ENCODE assay signal across 8 cellular contexts in the genomic region with DNA sequence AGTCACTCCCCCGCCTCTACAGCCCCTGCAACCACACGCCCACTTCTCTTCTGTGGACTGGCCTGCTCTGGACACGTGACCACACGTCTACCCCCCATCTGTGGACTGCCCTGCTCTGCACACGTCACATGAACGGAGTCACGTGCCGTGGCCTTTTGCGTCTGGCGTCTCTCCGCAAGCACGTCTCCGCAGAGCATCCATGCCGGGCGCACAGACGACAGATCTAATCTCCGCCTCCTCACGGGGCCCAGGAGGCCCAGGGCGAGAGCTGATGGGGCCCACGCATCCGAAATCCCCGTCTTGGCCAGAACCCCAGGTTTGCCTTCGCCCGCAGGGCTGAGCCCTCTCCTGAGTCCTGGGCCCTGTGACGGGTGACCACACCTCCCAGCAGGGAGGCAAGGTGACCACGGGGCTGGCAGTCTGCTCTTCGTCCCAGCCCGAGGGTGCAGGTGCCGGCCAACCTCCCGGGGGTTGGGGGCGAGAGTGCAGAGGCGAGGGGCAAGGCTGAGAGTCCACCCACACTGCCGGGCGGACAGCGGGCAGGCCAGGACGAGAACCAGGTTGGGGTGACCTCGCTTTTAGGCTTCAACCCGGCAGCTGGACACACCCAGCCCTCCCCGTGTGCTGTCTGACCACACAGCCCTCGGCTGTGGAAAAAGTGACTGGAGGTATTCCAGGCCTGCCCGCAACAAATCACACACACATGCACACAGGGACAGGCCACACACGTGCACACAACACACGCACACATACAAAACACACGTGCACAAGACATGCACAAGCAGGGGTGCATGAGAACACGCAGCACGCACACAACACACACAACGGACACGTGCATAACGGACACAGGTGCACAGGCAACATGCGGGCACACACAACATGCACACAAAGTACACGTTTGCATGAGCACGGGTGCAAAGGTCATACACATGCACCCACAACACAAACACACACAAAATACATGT. TPM values are rescaled to one million over a fixed set of nuclear protein-coding genes. Genes with fewer than 3 reads are reported as not detected.
DNase-seq lines count a peak whose midpoint lies in the region; ATAC-seq lines count a peak whose summit lies in the region.

No MANE protein-coding gene starts in this region.

- H3K36me3 Mint-ChIP-seq in activated T-helper 17 cell treated with anti-CD3 and anti-CD28 coated beads, Interleukin-2, amount 50 U/mL, for 72 hours (ENCODE audit: low read depth), result peaks cover 5% of the 10 kb centered on the region
- H3K36me3 Mint-ChIP-seq in immature natural killer cell, result peaks cover 0 to 7% (median 0%) of the 10 kb centered on the region in 3 donors

- H3K9me3 Mint-ChIP-seq in activated T-helper 17 cell treated with anti-CD3 and anti-CD28 coated beads, Interleukin-2, amount 50 U/mL, for 72 hours, result no peaks in the 10 kb centered on the region
- H3K9me3 Mint-ChIP-seq in immature natural killer cell, result peaks cover 0 to 1% (median 0%) of the 10 kb centered on the region in 6 donors

- H3K27ac ChIP-seq in stomach smooth muscle (ENCODE audit: low read length), result peak overlapping the region; percentile 58

- peaks cover 57% of the 10 kb centered on the region for H3K4me1 ChIP-seq in stomach smooth muscle (ENCODE audit: control insufficient read depth, insufficient read depth, low read length)

- no peaks in the 10 kb centered on the region for H3K27me3 ChIP-seq in stomach smooth muscle (ENCODE audit: control insufficient read depth in 1 of 2, insufficient read depth in 2 of 2, low read length in 2 of 2)

- peaks cover 13% of the 10 kb centered on the region for H3K4me1 Mint-ChIP-seq in activated T-helper 17 cell treated with anti-CD3 and anti-CD28 coated beads, Interleukin-2, amount 50 U/mL, for 72 hours
- H3K4me1 Mint-ChIP-seq in immature natural killer cell, result peaks cover 35 to 43% of the 10 kb centered on the region in 2 donors

- H3K4me3 ChIP-seq in stomach smooth muscle (ENCODE audit: low read length in 2 of 2), result peak overlapping the region; percentile 58 to 64

- ATAC-seq in activated T-helper 17 cell treated with anti-CD3 and anti-CD28 coated beads, Interleukin-2, amount 50 U/mL, for 72 hours (replicated peaks), result no peak
- ATAC-seq in GM18907 (IDR thresholded peaks at IDR 0.05; ENCODE audit: unreplicated experiment), result no peak

- H3K27me3 Mint-ChIP-seq in activated T-helper 17 cell treated with anti-CD3 and anti-CD28 coated beads, Interleukin-2, amount 50 U/mL, for 72 hours, result no peaks in the 10 kb centered on the region
- peaks cover 6 to 7% (median 7%) of the 10 kb centered on the region in 3 donors for H3K27me3 Mint-ChIP-seq in immature natural killer cell (ENCODE audit: low read depth in 3 of 3)

- no peak overlapping the region for H3K27ac Mint-ChIP-seq in activated T-helper 17 cell treated with anti-CD3 and anti-CD28 coated beads, Interleukin-2, amount 50 U/mL, for 72 hours
- H3K27ac Mint-ChIP-seq in immature natural killer cell, result peak overlapping the region in 4 of 6 donors; percentile 12 to 56 (median 42)

- H3K9ac ChIP-seq in stomach smooth muscle (ENCODE audit: low read length in 2 of 2), result peak overlapping the region in 1 of 2 donors; percentile 50

- peak overlapping the region; percentile 13 for H3K4me3 Mint-ChIP-seq in activated T-helper 17 cell treated with anti-CD3 and anti-CD28 coated beads, Interleukin-2, amount 50 U/mL, for 72 hours
- H3K4me3 Mint-ChIP-seq in immature natural killer cell, result peak overlapping the region; percentile 48 to 70 (median 59)

- H3K36me3 ChIP-seq in stomach smooth muscle (ENCODE audit: control insufficient read depth in 2 of 2, insufficient read depth in 2 of 2, low read length in 2 of 2), result no peaks in the 10 kb centered on the region

- DNase-seq in HCEC 1CT, result peak; percentile 86
- DNase-seq in immature natural killer cell, result no peak
- no peak for DNase-seq in NCI-H1092 (lab: John Stamatoyannopoulos, UW)
- DNase-seq in stimulated activated naive CD4-positive, alpha-beta T cell (lab: John Stamatoyannopoulos, UW), result no peak
- no peak for DNase-seq in SKM-1 (lab: John Stamatoyannopoulos, UW; ENCODE audit: unreplicated experiment)

- no peaks in the 10 kb centered on the region for H3K9me3 ChIP-seq in stomach smooth muscle (ENCODE audit: control insufficient read depth in 2 of 2, low read length in 2 of 2)

RNA-seq across cellular contexts. Expression of a gene that starts 3.9 kb away (rescaled TPM):
- total RNA-seq in activated T-helper 17 cell treated with anti-CD3 and anti-CD28 coated beads, Interleukin-2, amount 50 U/mL, for 72 hours, result 100 to 1,000 TPM; 119 to 139 TPM
- polyA plus RNA-seq in immature natural killer cell, result 1 to 10 TPM in 1 of 3 donors, under 1 TPM in 2; 0.27 to 3.4 (median 0.89) TPM

RNA-seq across cellular contexts. Expression of a gene that starts 35.4 kb away (rescaled TPM):
- 10 to 100 TPM; 77.0 to 86.6 TPM for total RNA-seq in activated T-helper 17 cell treated with anti-CD3 and anti-CD28 coated beads, Interleukin-2, amount 50 U/mL, for 72 hours
- polyA plus RNA-seq in immature natural killer cell, result 10 to 100 TPM; 10.8 to 14.5 (median 11.7) TPM
